1 cellular context compared by ENCODE assay signal in the genomic region with DNA sequence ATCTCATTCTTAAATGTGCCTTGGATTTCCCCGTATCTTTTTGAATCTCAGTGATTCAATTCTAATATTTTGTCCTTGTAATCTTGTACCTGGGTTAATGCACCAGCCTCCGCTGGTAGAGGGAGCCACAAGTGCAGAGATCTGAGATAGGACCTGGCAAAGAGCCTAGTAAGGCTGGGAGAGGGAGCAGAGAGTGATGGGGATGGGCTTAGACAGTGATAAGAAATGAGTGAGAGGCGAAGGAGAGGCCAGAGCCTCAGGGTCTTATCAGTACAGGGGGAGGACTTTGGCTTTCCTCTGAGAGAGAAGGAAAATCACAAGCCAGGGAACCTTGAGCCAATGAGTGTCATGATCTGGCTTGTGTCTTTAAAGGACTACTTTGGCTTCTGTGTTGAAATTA.
TF ChIP-seq lines count a peak whose summit lies in the region.

No MANE protein-coding gene starts in this region.

TF ChIP-seq in HepG2, 621 proteins besides CTCF, POLR2A, EP300 and RAD21 (continued from another document):
- TF ChIP-seq, protein P1, sequence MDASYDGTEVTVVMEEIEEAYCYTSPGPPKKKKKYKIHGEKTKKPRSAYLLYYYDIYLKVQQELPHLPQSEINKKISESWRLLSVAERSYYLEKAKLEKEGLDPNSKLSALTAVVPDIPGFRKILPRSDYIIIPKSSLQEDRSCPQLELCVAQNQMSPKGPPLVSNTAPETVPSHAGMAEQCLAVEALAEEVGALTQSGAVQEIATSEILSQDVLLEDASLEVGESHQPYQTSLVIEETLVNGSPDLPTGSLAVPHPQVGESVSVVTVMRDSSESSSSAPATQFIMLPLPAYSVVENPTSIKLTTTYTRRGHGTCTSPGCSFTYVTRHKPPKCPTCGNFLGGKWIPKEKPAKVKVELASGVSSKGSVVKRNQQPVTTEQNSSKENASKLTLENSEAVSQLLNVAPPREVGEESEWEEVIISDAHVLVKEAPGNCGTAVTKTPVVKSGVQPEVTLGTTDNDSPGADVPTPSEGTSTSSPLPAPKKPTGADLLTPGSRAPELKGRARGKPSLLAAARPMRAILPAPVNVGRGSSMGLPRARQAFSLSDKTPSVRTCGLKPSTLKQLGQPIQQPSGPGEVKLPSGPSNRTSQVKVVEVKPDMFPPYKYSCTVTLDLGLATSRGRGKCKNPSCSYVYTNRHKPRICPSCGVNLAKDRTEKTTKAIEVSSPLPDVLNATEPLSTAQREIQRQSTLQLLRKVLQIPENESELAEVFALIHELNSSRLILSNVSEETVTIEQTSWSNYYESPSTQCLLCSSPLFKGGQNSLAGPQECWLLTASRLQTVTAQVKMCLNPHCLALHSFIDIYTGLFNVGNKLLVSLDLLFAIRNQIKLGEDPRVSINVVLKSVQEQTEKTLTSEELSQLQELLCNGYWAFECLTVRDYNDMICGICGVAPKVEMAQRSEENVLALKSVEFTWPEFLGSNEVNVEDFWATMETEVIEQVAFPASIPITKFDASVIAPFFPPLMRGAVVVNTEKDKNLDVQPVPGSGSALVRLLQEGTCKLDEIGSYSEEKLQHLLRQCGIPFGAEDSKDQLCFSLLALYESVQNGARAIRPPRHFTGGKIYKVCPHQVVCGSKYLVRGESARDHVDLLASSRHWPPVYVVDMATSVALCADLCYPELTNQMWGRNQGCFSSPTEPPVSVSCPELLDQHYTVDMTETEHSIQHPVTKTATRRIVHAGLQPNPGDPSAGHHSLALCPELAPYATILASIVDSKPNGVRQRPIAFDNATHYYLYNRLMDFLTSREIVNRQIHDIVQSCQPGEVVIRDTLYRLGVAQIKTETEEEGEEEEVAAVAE (CRISPR knock-in tag; IDR thresholded peaks at IDR 0.05; ENCODE audit: borderline replicate concordance), result no peak
- TF ChIP-seq, protein P2, sequence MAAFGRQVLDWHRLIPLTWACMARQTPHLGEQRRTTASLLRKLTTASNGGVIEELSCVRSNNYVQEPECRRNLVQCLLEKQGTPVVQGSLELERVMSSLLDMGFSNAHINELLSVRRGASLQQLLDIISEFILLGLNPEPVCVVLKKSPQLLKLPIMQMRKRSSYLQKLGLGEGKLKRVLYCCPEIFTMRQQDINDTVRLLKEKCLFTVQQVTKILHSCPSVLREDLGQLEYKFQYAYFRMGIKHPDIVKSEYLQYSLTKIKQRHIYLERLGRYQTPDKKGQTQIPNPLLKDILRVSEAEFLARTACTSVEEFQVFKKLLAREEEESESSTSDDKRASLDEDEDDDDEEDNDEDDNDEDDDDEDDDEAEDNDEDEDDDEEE (CRISPR knock-in tag; IDR thresholded peaks at IDR 0.05), result no peak
- TF ChIP-seq ZNF230 (CRISPR knock-in tag; IDR thresholded peaks at IDR 0.05), result no peak
